Comparison of ENCODE assay signal across 8 cellular contexts in genomic region chr1:150010388-150011115, GRCh38. TPM values are rescaled to one million over a fixed set of nuclear protein-coding genes. Genes with fewer than 3 reads are reported as not detected.
DNase-seq lines count a peak whose midpoint lies in the region; ATAC-seq, FAIRE-seq and TF ChIP-seq lines count a peak whose summit lies in the region.

OTUD7B (minus strand) TSS chr1:150010726; CDS start chr1:149977510, 33,216 bp downstream.

- H4K20me1 ChIP-seq in OCI-LY3 (ENCODE audit: insufficient read depth, low read length) = peaks cover 25% of the 10 kb centered on the region

- H3K9me3 Mint-ChIP-seq in activated T-cell treated with anti-CD3 and anti-CD28 coated beads, Interleukin-2, amount 50 U/mL, for 24 hours = no peaks in the 10 kb centered on the region

- H3K36me3 ChIP-seq in OCI-LY3 (replicated peaks; ENCODE audit: low read depth, low read length) = no peaks in the 10 kb centered on the region
- no peaks in the 10 kb centered on the region for H3K36me3 ChIP-seq in esophagus (ENCODE audit: control insufficient read depth in 2 of 2, insufficient read depth in 2 of 2, low read length in 1 of 2)
- H3K36me3 ChIP-seq in mucosa of stomach (ENCODE audit: control insufficient read depth, insufficient read depth, low read length) = no peaks in the 10 kb centered on the region

- H3K4me3 ChIP-seq in OCI-LY3 (ENCODE audit: low read length) (peak within 1 kb of the TSS; percentile 91), esophagus (ENCODE audit: low read depth in 1 of 2, low read length in 2 of 2) (peak within 1 kb of the TSS; percentile 75 to 89), mucosa of stomach (ENCODE audit: low read length) (peak within 1 kb of the TSS; percentile 80)

- ATAC-seq in GM21360 (IDR thresholded peaks at IDR 0.05; ENCODE audit: unreplicated experiment) = peak; percentile 80

- TF ChIP-seq CTCF in OCI-LY3 (IDR thresholded peaks at IDR 0.05; ENCODE audit: low read depth, low read length) = no peak

- H3K27me3 ChIP-seq in OCI-LY3 (ENCODE audit: low read depth, low read length) (peaks cover 46% of the 10 kb centered on the region), esophagus (ENCODE audit: control insufficient read depth in 1 of 2, insufficient read depth in 2 of 2, low read length in 2 of 2) (no peaks in the 10 kb centered on the region), mucosa of stomach (ENCODE audit: control insufficient read depth, insufficient read depth, low read length) (no peaks in the 10 kb centered on the region)

- peaks cover 40% of the 10 kb centered on the region for H3K36me3 Mint-ChIP-seq in activated T-cell treated with anti-CD3 and anti-CD28 coated beads, Interleukin-2, amount 50 U/mL, for 24 hours (ENCODE audit: low read depth)

- H3K4me1 ChIP-seq in OCI-LY3 (ENCODE audit: low read length) = peaks cover 10% of the 10 kb centered on the region
- H3K4me1 ChIP-seq in esophagus (ENCODE audit: control insufficient read depth in 2 of 2, insufficient read depth in 2 of 2, low read length in 1 of 2) = no peaks in the 10 kb centered on the region
- peaks cover 23% of the 10 kb centered on the region for H3K4me1 ChIP-seq in mucosa of stomach (ENCODE audit: control insufficient read depth, insufficient read depth, low read length)

- peak within 1 kb of the TSS; percentile 94 for H3K4me2 ChIP-seq in OCI-LY3 (ENCODE audit: low read length)

- H3K27me3 Mint-ChIP-seq in activated T-cell treated with anti-CD3 and anti-CD28 coated beads, Interleukin-2, amount 50 U/mL, for 24 hours = no peaks in the 10 kb centered on the region

- 0% methylated on average over 53 to 59 of the region's 59 CpGs for WGBS in esophagus, 2 donors

- peak within 1 kb of the TSS; percentile 98 for H2AFZ ChIP-seq in OCI-LY3 (ENCODE audit: low read depth, low read length)

- peak within 1 kb of the TSS; percentile 74 for H3K9ac ChIP-seq in OCI-LY3 (ENCODE audit: low read length)
- peak within 1 kb of the TSS; percentile 98 for H3K9ac ChIP-seq in mucosa of stomach (ENCODE audit: low read length)

- peak within 1 kb of the TSS; percentile 98 for H3K4me3 Mint-ChIP-seq in activated T-cell treated with anti-CD3 and anti-CD28 coated beads, Interleukin-2, amount 50 U/mL, for 24 hours

- H3K79me2 ChIP-seq in OCI-LY3 (ENCODE audit: low read length) = no peaks in the 10 kb centered on the region

- peak; percentile 96 for DNase-seq in COLO668 (lab: John Stamatoyannopoulos, UW; ENCODE audit: unreplicated experiment)
- DNase-seq in HTR-8/SVneo (ENCODE audit: insufficient read length, low spot score) = peak; percentile 65
- peak; percentile 90 for DNase-seq in activated T-cell treated with anti-CD3 and anti-CD28 coated beads, Interleukin-2, amount 50 U/mL, for 24 hours
- peak; percentile 40 to 53 for DNase-seq in stimulated activated CD8-positive, alpha-beta memory T cell treated with anti-CD3 and anti-CD28 coated beads, Interleukin-4, amount 100 ng/mL, for 4 hours (ENCODE audit: low read depth in 2 of 2, low spot score in 1 of 2)

- H3K27ac ChIP-seq in OCI-LY3 (ENCODE audit: low read length) = no peak within 1 kb of the TSS
- H3K27ac ChIP-seq in esophagus (ENCODE audit: low read depth in 2 of 2, low read length in 1 of 2) = peak within 1 kb of the TSS; percentile 94 to 97

- peak within 1 kb of the TSS; percentile 98 for H3K27ac Mint-ChIP-seq in activated T-cell treated with anti-CD3 and anti-CD28 coated beads, Interleukin-2, amount 50 U/mL, for 24 hours

- FAIRE-seq in HTR-8/SVneo (lab: Jason Lieb, UNC) = no peak

- H3K9me3 ChIP-seq in OCI-LY3 (ENCODE audit: insufficient read depth, low read length) (no peaks in the 10 kb centered on the region), esophagus (ENCODE audit: control insufficient read depth in 2 of 2, insufficient read depth in 1 of 2, low read depth in 1 of 2, low read length in 1 of 2) (no peaks in the 10 kb centered on the region), mucosa of stomach (ENCODE audit: control insufficient read depth, low read length) (no peaks in the 10 kb centered on the region)

- H3K4me1 Mint-ChIP-seq in activated T-cell treated with anti-CD3 and anti-CD28 coated beads, Interleukin-2, amount 50 U/mL, for 24 hours (ENCODE audit: low read depth) = peaks cover 44% of the 10 kb centered on the region

RNA-seq across cellular contexts. Expression of gene OTUD7B, which starts in this region (rescaled TPM):
- 1 to 10 TPM; 2.6 to 4.7 TPM for polyA plus RNA-seq in esophagus
